ENCODE assay signal across 21 cellular contexts in genomic region chr18:79612291-79613108, GRCh38.
A peak's percentile ranks its signal among the peaks of the same experiment; 100 is the strongest.
DNase-seq lines count a peak whose midpoint lies in the region; ATAC-seq and TF ChIP-seq lines count a peak whose summit lies in the region.
"Had no signal": no experiment of that assay in that cellular context is flagged by ENCODE, and none has a peak within 500 bp of the region (broad histone marks: within the 10 kb centered on the region; RNA-seq: fewer than 3 reads in every experiment).

No MANE protein-coding gene starts in this region.

- no peak for ATAC-seq in activated CD4-positive, CD25-positive, alpha-beta regulatory T cell treated with anti-CD3 and anti-CD28 coated beads, Interleukin-2, amount 50 U/mL, for 24 hours
- ATAC-seq: SK-N-SH treated with all-trans-retinoic acid at 6 μM for 48 hours had no signal

- H3K9me3 Mint-ChIP-seq in chondrocyte (ENCODE audit: low read depth), result no peaks in the 10 kb centered on the region
- H3K9me3 Mint-ChIP-seq in T-helper 2 cell treated with Interferon-gamma antibody and Interleukin-4, amounts not matched to agents 5 μg/mL and 100 μg/mL, for 36 hours, result no peaks in the 10 kb centered on the region
- H3K9me3 Mint-ChIP-seq: CD4-positive, CD25-positive, alpha-beta regulatory T cell had no signal

- H3K27ac Mint-ChIP-seq in chondrocyte (ENCODE audit: unreplicated experiment), result no peak overlapping the region
- no peak overlapping the region for H3K27ac Mint-ChIP-seq in T-helper 2 cell treated with Interferon-gamma antibody and Interleukin-4, amounts not matched to agents 5 μg/mL and 100 μg/mL, for 36 hours
- H3K27ac Mint-ChIP-seq: CD4-positive, CD25-positive, alpha-beta regulatory T cell had no signal

- no peaks in the 10 kb centered on the region for H3K36me3 ChIP-seq in mesenchymal stem cell (ENCODE audit: control insufficient read depth in 1 of 2, insufficient read depth in 2 of 2, low read depth in 1 of 2, low read length in 2 of 2)
- H3K36me3 ChIP-seq in tibial artery, result no peaks in the 10 kb centered on the region
- H3K36me3 ChIP-seq: heart left ventricle had no signal

- no peak overlapping the region for H2BK120ac ChIP-seq in mesenchymal stem cell (ENCODE audit: low read depth, low read length)

- no peaks in the 10 kb centered on the region for H3K36me3 Mint-ChIP-seq in chondrocyte (ENCODE audit: low read depth)
- no peaks in the 10 kb centered on the region for H3K36me3 Mint-ChIP-seq in T-helper 2 cell treated with Interferon-gamma antibody and Interleukin-4, amounts not matched to agents 5 μg/mL and 100 μg/mL, for 36 hours (ENCODE audit: low read depth)
- H3K36me3 Mint-ChIP-seq: CD4-positive, CD25-positive, alpha-beta regulatory T cell had no signal

- H3K27me3 ChIP-seq in mesenchymal stem cell (ENCODE audit: control insufficient read depth in 1 of 2, insufficient read depth in 1 of 2, low read length in 2 of 2) (peaks cover 0 to 45% of the 10 kb centered on the region in 2 experiments), tibial artery (peaks cover 0 to 6% of the 10 kb centered on the region in 2 donors)

- H2AK5ac ChIP-seq in mesenchymal stem cell (ENCODE audit: low read length, severe bottlenecking), result no peak overlapping the region

- peak; percentile 26 for DNase-seq in activated CD4-positive, CD25-positive, alpha-beta regulatory T cell treated with anti-CD3 and anti-CD28 coated beads, Interleukin-2, amount 50 U/mL, for 72 hours
- DNase-seq in chondrocyte (ENCODE audit: low spot score) (peak; percentile 73), mesenchymal stem cell (no peak), tibial artery (peak; percentile 17 to 23), EL (no peak), NCI-H2107 treated with DMSO at 0.1 percent for 48 hours (lab: John Stamatoyannopoulos, UW; ENCODE audit: unreplicated experiment) (no peak)
- no peak for DNase-seq in T-helper 2 cell treated with Interferon-gamma antibody and Interleukin-4, amounts not matched to agents 5 μg/mL and 100 μg/mL, for 36 hours (ENCODE audit: low spot score)
- DNase-seq: CD4-positive, CD25-positive, alpha-beta regulatory T cell; cerebellar nuclear complex; HCEC 1CT; NCI-H1092 treated with DMSO at 0.1 percent for 48 hours; NCI-H1930; NCI-H2227 treated with DMSO at 0.1 percent for 48 hours; NCI-H82; stimulated activated CD8-positive, alpha-beta memory T cell treated with anti-CD3 and anti-CD28 coated beads, Interleukin-4, amount 100 ng/mL, for 48 hours; T-helper 2 cell had no signal

- no peaks in the 10 kb centered on the region for H3K79me1 ChIP-seq in mesenchymal stem cell (replicated peaks; ENCODE audit: low read length, poor library complexity, severe bottlenecking)

- H2BK12ac ChIP-seq in mesenchymal stem cell (ENCODE audit: low read length in 2 of 2), result no peak overlapping the region

- no peak overlapping the region for H3K4ac ChIP-seq in mesenchymal stem cell (ENCODE audit: low read depth in 1 of 2, low read length in 2 of 2)

- no peak overlapping the region for H3K18ac ChIP-seq in mesenchymal stem cell (ENCODE audit: low read depth in 1 of 2, low read length in 2 of 2)

- intact Hi-C loops in tibial artery (cut with DNase I; ENCODE audit: low total_unique reads), result no loop called here

- peak overlapping the region; percentile 40 for H4K91ac ChIP-seq in mesenchymal stem cell (ENCODE audit: low read length)

- peaks cover 8% of the 10 kb centered on the region for H3K4me1 Mint-ChIP-seq in chondrocyte (ENCODE audit: low read depth)
- H3K4me1 Mint-ChIP-seq in T-helper 2 cell treated with Interferon-gamma antibody and Interleukin-4, amounts not matched to agents 5 μg/mL and 100 μg/mL, for 36 hours (ENCODE audit: low read depth), result no peaks in the 10 kb centered on the region
- H3K4me1 Mint-ChIP-seq: CD4-positive, CD25-positive, alpha-beta regulatory T cell had no signal

- H3K4me3 Mint-ChIP-seq in chondrocyte (ENCODE audit: unreplicated experiment), result no peak overlapping the region
- no peak overlapping the region for H3K4me3 Mint-ChIP-seq in T-helper 2 cell treated with Interferon-gamma antibody and Interleukin-4, amounts not matched to agents 5 μg/mL and 100 μg/mL, for 36 hours
- H3K4me3 Mint-ChIP-seq: CD4-positive, CD25-positive, alpha-beta regulatory T cell had no signal

- H3K4me3 ChIP-seq in mesenchymal stem cell (ENCODE audit: insufficient read depth in 1 of 2, low read depth in 1 of 2, low read length in 2 of 2) (no peak overlapping the region), tibial artery (no peak overlapping the region)
- H3K4me3 ChIP-seq: heart left ventricle had no signal

- H3K14ac ChIP-seq in mesenchymal stem cell (ENCODE audit: low read length in 2 of 2), result no peak overlapping the region

- no peak overlapping the region for H3K4me2 ChIP-seq in mesenchymal stem cell (ENCODE audit: low read length, poor library complexity, severe bottlenecking)

- H3K27ac ChIP-seq in mesenchymal stem cell (ENCODE audit: low read length, poor library complexity, severe bottlenecking) (no peak overlapping the region), tibial artery (no peak overlapping the region)
- H3K27ac ChIP-seq: 22Rv1, heart left ventricle, VCaP had no signal

- no peak overlapping the region for H2BK15ac ChIP-seq in mesenchymal stem cell (ENCODE audit: low read depth, poor library complexity, severe bottlenecking)

- H3K4me1 ChIP-seq in mesenchymal stem cell (ENCODE audit: control insufficient read depth, insufficient read depth, low read depth, low read length) (peaks cover 20% of the 10 kb centered on the region), tibial artery (peaks cover 0 to 8% (median 2%) of the 10 kb centered on the region in 4 donors)

- no peak overlapping the region for H3K23ac ChIP-seq in mesenchymal stem cell (ENCODE audit: low read length in 2 of 2)

- WGBS in mesenchymal stem cell, result 95% methylated on average over 27 of the region's 27 CpGs

- peaks cover 2% of the 10 kb centered on the region for H3K27me3 Mint-ChIP-seq in chondrocyte (ENCODE audit: low read depth)
- no peaks in the 10 kb centered on the region for H3K27me3 Mint-ChIP-seq in T-helper 2 cell treated with Interferon-gamma antibody and Interleukin-4, amounts not matched to agents 5 μg/mL and 100 μg/mL, for 36 hours (ENCODE audit: low read depth)
- H3K27me3 Mint-ChIP-seq: CD4-positive, CD25-positive, alpha-beta regulatory T cell had no signal

- TF ChIP-seq CTCF in chondrocyte (IDR thresholded peaks at IDR 0.05) (no peak), tibial artery (IDR thresholded peaks at IDR 0.05) (no peak)

- H3K9ac ChIP-seq in mesenchymal stem cell (ENCODE audit: low read length), result no peak overlapping the region

- H3K9me3 ChIP-seq in mesenchymal stem cell (ENCODE audit: control insufficient read depth, low read length), result no peaks in the 10 kb centered on the region
- H3K9me3 ChIP-seq in tibial artery, result peaks cover 0 to under 1% (median 0%) of the 10 kb centered on the region in 3 donors
- H3K9me3 ChIP-seq: heart left ventricle had no signal

- no peak overlapping the region for H2AFZ ChIP-seq in mesenchymal stem cell (ENCODE audit: low read depth, low read length)

- H4K8ac ChIP-seq in mesenchymal stem cell (ENCODE audit: low read length), result no peak overlapping the region

- H2BK5ac ChIP-seq in mesenchymal stem cell (ENCODE audit: low read depth, low read length, poor library complexity, severe bottlenecking), result no peak overlapping the region

Comparison
In these comparisons a context has a peak if more than half of its experiments do, and no peak if none do; other contexts are left out.
1. DNase-seq: peak in activated CD4-positive, CD25-positive, alpha-beta regulatory T cell treated with anti-CD3 and anti-CD28 coated beads, Interleukin-2, amount 50 U/mL, for 72 hours (single experiment), chondrocyte (single experiment) and tibial artery (2 of 2); none in mesenchymal stem cell (single experiment), EL (single experiment), T-helper 2 cell treated with Interferon-gamma antibody and Interleukin-4, amounts not matched to agents 5 μg/mL and 100 μg/mL, for 36 hours (single experiment) and NCI-H2107 treated with DMSO at 0.1 percent for 48 hours (single experiment).